Comparison of ENCODE assay signal across 18 cellular contexts in genomic region chr2:232133078-232133477, GRCh38.
DNase-seq lines count a peak whose midpoint lies in the region; ATAC-seq, FAIRE-seq and TF ChIP-seq lines count a peak whose summit lies in the region.
"Had no signal": no experiment of that assay in that cellular context is flagged by ENCODE, and none has a peak within 500 bp of the region (broad histone marks: within the 10 kb centered on the region; RNA-seq: fewer than 3 reads in every experiment).

No MANE protein-coding gene starts in this region.

- DNase-seq in Calu3 = peak; percentile 12
- DNase-seq in HFFc6 = no peak
- no peak for DNase-seq in astrocyte (ENCODE audit: low read depth)
- DNase-seq in kidney epithelial cell (ENCODE audit: low read depth) = no peak
- no peak for DNase-seq in CD8-positive, alpha-beta memory T cell
- DNase-seq in globus pallidus (ENCODE audit: low spot score) = no peak
- no peak for DNase-seq in Right ventricle myocardium superior
- DNase-seq in T-helper 2 cell = no peak
- DNase-seq: CD4-positive, CD25-positive, alpha-beta regulatory T cell; MV-4-11; NCI-H226; nephron progenitor cell; Peyer's patch; small intestine had no signal

- peaks cover 4% of the 10 kb centered on the region for H3K4me1 ChIP-seq in astrocyte (ENCODE audit: insufficient read depth, low read length)
- peaks cover 8% of the 10 kb centered on the region for H3K4me1 ChIP-seq in CD8-positive, alpha-beta memory T cell (ENCODE audit: insufficient read depth, low read length)
- H3K4me1 ChIP-seq: Peyer's patch had no signal

- no peaks in the 10 kb centered on the region for H3K9me3 ChIP-seq in astrocyte (ENCODE audit: insufficient read depth, low read depth, low read length)
- H3K9me3 ChIP-seq in CD8-positive, alpha-beta memory T cell (ENCODE audit: low read length) = no peaks in the 10 kb centered on the region
- H3K9me3 ChIP-seq: Peyer's patch had no signal

- H3K27me3 Mint-ChIP-seq in Calu3 (ENCODE audit: unreplicated experiment) (no peaks in the 10 kb centered on the region), HFFc6 (ENCODE audit: insufficient read depth) (no peaks in the 10 kb centered on the region; the same call in none of the 2 replicates), astrocyte (ENCODE audit: low read depth, unreplicated experiment) (no peaks in the 10 kb centered on the region)
- no peaks in the 10 kb centered on the region for H3K27me3 Mint-ChIP-seq in CD8-positive, alpha-beta memory T cell
- H3K27me3 Mint-ChIP-seq: activated naive CD4-positive, alpha-beta T cell treated with anti-CD3 and anti-CD28 coated beads, Interleukin-2, amount 50 U/mL, for 24 hours; CD4-positive, CD25-positive, alpha-beta regulatory T cell had no signal

- H3K4me3 ChIP-seq in astrocyte (ENCODE audit: insufficient read depth, low read depth, low read length) (no peak overlapping the region), kidney epithelial cell (ENCODE audit: low read depth, low read length) (no peak overlapping the region)
- H3K4me3 ChIP-seq in CD8-positive, alpha-beta memory T cell (ENCODE audit: low read length) = no peak overlapping the region
- H3K4me3 ChIP-seq: Peyer's patch had no signal

- H3K4me2 ChIP-seq in astrocyte (ENCODE audit: low read length) = no peak overlapping the region

- no peak overlapping the region for H2AFZ ChIP-seq in astrocyte (ENCODE audit: low read depth, low read length)

- no peak overlapping the region for H3K27ac ChIP-seq in astrocyte (ENCODE audit: low read depth, low read length)
- H3K27ac ChIP-seq in CD8-positive, alpha-beta memory T cell (ENCODE audit: low read depth, low read length) = no peak overlapping the region
- H3K27ac ChIP-seq: HL-60, Peyer's patch had no signal

- no peaks in the 10 kb centered on the region for H4K20me1 ChIP-seq in astrocyte (ENCODE audit: insufficient read depth, low read length)

- H3K4me3 Mint-ChIP-seq in Calu3 (ENCODE audit: low read depth, unreplicated experiment) (no peak overlapping the region), HFFc6 (no peak overlapping the region), astrocyte (ENCODE audit: unreplicated experiment) (no peak overlapping the region)
- H3K4me3 Mint-ChIP-seq in CD8-positive, alpha-beta memory T cell = no peak overlapping the region
- H3K4me3 Mint-ChIP-seq: activated naive CD4-positive, alpha-beta T cell treated with anti-CD3 and anti-CD28 coated beads, Interleukin-2, amount 50 U/mL, for 24 hours; CD4-positive, CD25-positive, alpha-beta regulatory T cell; nephron progenitor cell had no signal

- H3K36me3 ChIP-seq in astrocyte (ENCODE audit: insufficient read depth, low read length) (no peaks in the 10 kb centered on the region), kidney epithelial cell (ENCODE audit: control insufficient read depth, insufficient read depth, low read length) (no peaks in the 10 kb centered on the region)
- peaks cover 5% of the 10 kb centered on the region for H3K36me3 ChIP-seq in CD8-positive, alpha-beta memory T cell (ENCODE audit: insufficient read depth, low read length)

- H3K4me1 Mint-ChIP-seq in Calu3 (ENCODE audit: low read depth, unreplicated experiment) (peaks cover 8% of the 10 kb centered on the region), HFFc6 (ENCODE audit: low read depth) (peaks cover 16% of the 10 kb centered on the region), astrocyte (ENCODE audit: low read depth, unreplicated experiment) (no peaks in the 10 kb centered on the region)
- H3K4me1 Mint-ChIP-seq in CD8-positive, alpha-beta memory T cell = peaks cover 4 to 10% (median 5%) of the 10 kb centered on the region in 3 donors
- H3K4me1 Mint-ChIP-seq: nephron progenitor cell had no signal

- POLR2A ChIA-PET in CD8-positive, alpha-beta memory T cell (lab: Charles Lee) = no interaction called here

- CTCF ChIA-PET in Calu3 (lab: Charles Lee) = no interaction called here
- CTCF ChIA-PET in CD8-positive, alpha-beta memory T cell (lab: Charles Lee) = no interaction called here

- no peaks in the 10 kb centered on the region for H3K79me2 ChIP-seq in astrocyte (ENCODE audit: insufficient read depth, low read length)

- FAIRE-seq in astrocyte (lab: Jason Lieb, UNC) = no peak
- FAIRE-seq: colon, frontal cortex, small intestine had no signal

- H3K36me3 Mint-ChIP-seq in Calu3 (ENCODE audit: insufficient read depth, unreplicated experiment) = no peaks in the 10 kb centered on the region
- 0 out of 2 replicates have a peak, but pooled peaks cover 4% of the 10 kb centered on the region for H3K36me3 Mint-ChIP-seq in HFFc6 (ENCODE audit: low read depth)
- H3K36me3 Mint-ChIP-seq in astrocyte (ENCODE audit: low read depth, unreplicated experiment) = peaks cover 5% of the 10 kb centered on the region
- H3K36me3 Mint-ChIP-seq in CD8-positive, alpha-beta memory T cell = peaks cover 12 to 51% (median 17%) of the 10 kb centered on the region in 3 donors
- H3K36me3 Mint-ChIP-seq: activated naive CD4-positive, alpha-beta T cell treated with anti-CD3 and anti-CD28 coated beads, Interleukin-2, amount 50 U/mL, for 24 hours had no signal

- intact Hi-C loops in Calu3 (cut with micrococcal nuclease; ENCODE audit: unreplicated experiment) = no loop called here
- intact Hi-C loops in Right ventricle myocardium superior (cut with DNase I) = no loop called here

- H3K9me3 Mint-ChIP-seq in Calu3 (ENCODE audit: low read depth, unreplicated experiment) (no peaks in the 10 kb centered on the region), HFFc6 (no peaks in the 10 kb centered on the region), astrocyte (ENCODE audit: unreplicated experiment) (no peaks in the 10 kb centered on the region)
- H3K9me3 Mint-ChIP-seq in CD8-positive, alpha-beta memory T cell = no peaks in the 10 kb centered on the region
- H3K9me3 Mint-ChIP-seq: activated naive CD4-positive, alpha-beta T cell treated with anti-CD3 and anti-CD28 coated beads, Interleukin-2, amount 50 U/mL, for 24 hours; CD4-positive, CD25-positive, alpha-beta regulatory T cell; nephron progenitor cell had no signal

- H3K9ac ChIP-seq in astrocyte (ENCODE audit: low read length) = no peak overlapping the region

- no TSS peak for BruUV-seq in Calu3 (replicated peaks; lab: Mats Ljungman, UMichigan)

- no peak for ATAC-seq in Right ventricle myocardium superior (ENCODE audit: poor library complexity)

- TF ChIP-seq CTCF in Calu3 (IDR thresholded peaks at IDR 0.05; ENCODE audit: unreplicated experiment) (no peak), HFFc6 (IDR thresholded peaks at IDR 0.05) (peak; percentile 52), astrocyte (IDR thresholded peaks at IDR 0.05; ENCODE audit: insufficient read depth, low read depth, low read length) (peak; percentile 7), kidney epithelial cell (IDR thresholded peaks at IDR 0.05; ENCODE audit: insufficient read depth, low read length, poor library complexity, severe bottlenecking) (peak; percentile 17)

- H3K27me3 ChIP-seq in astrocyte (ENCODE audit: insufficient read depth, low read length) = no peaks in the 10 kb centered on the region
- no peaks in the 10 kb centered on the region for H3K27me3 ChIP-seq in kidney epithelial cell (ENCODE audit: control insufficient read depth, insufficient read depth, low read length)
- H3K27me3 ChIP-seq in CD8-positive, alpha-beta memory T cell (ENCODE audit: insufficient read depth, low read length, poor library complexity, severe bottlenecking) = no peaks in the 10 kb centered on the region
- H3K27me3 ChIP-seq: Peyer's patch had no signal

- H3K27ac Mint-ChIP-seq in Calu3 (ENCODE audit: unreplicated experiment) (no peak overlapping the region), HFFc6 (no peak overlapping the region), astrocyte (ENCODE audit: unreplicated experiment) (no peak overlapping the region)
- H3K27ac Mint-ChIP-seq in CD8-positive, alpha-beta memory T cell = no peak overlapping the region
